ENCODE assay signal across 28 cellular contexts in genomic region chr2:46962751-46963150, GRCh38. TPM values are rescaled to one million over a fixed set of nuclear protein-coding genes. Genes with fewer than 3 reads are reported as not detected.
DNase-seq lines count a peak whose midpoint lies in the region; ATAC-seq and TF ChIP-seq lines count a peak whose summit lies in the region.
"Had no signal": no experiment of that assay in that cellular context is flagged by ENCODE, and none has a peak within 500 bp of the region (broad histone marks: within the 10 kb centered on the region; RNA-seq: fewer than 3 reads in every experiment).

No MANE protein-coding gene starts in this region.

- TF ChIP-seq CTCF in OCI-LY7 (conservative IDR thresholded peaks at IDR 0.05; ENCODE audit: low read length), result no peak

- H3K9me2 ChIP-seq in OCI-LY7 (ENCODE audit: insufficient read depth, low read length), result no peaks in the 10 kb centered on the region

- peaks cover 6% of the 10 kb centered on the region; the same call in 1 of the 2 replicates for H3K79me2 ChIP-seq in OCI-LY7 (ENCODE audit: insufficient read depth, low read depth, low read length)

- H3K36me3 Mint-ChIP-seq in activated naive CD4-positive, alpha-beta T cell treated with anti-CD3 and anti-CD28 coated beads for 36 hours (ENCODE audit: low read depth), result peaks cover 21% of the 10 kb centered on the region
- H3K36me3 Mint-ChIP-seq: natural killer cell treated with Interleukin-12 subunit alpha and Interleukin-12 subunit beta and Interleukin-15 and Interleukin-18, amount 100 ng/mL, for 72 hours had no signal

- peaks cover 31 to 92% (median 68%) of the 10 kb centered on the region in 10 experiments for H3K4me1 ChIP-seq in BLaER1 treated with 17β-estradiol and CSF1 and Interleukin-3, amounts not matched to agents 10 nM and 100 nM
- H3K4me1 ChIP-seq in OCI-LY7 (ENCODE audit: insufficient read depth, low read length, poor library complexity, severe bottlenecking), result peaks cover 10% of the 10 kb centered on the region
- H3K4me1 ChIP-seq in subcutaneous abdominal adipose tissue (ENCODE audit: control insufficient read depth in 5 of 5, insufficient read depth in 5 of 5, low read length in 5 of 5), result peaks cover 0 to 37% (median 12%) of the 10 kb centered on the region in 5 donors

- H3K9me3 ChIP-seq in BLaER1 treated with 17β-estradiol and CSF1 and Interleukin-3, amounts not matched to agents 10 nM and 100 nM (replicated peaks in 1 of 11), result peaks cover 0 to 21% (median 0%) of the 10 kb centered on the region in 11 experiments; a peak in 6 of 22 replicates
- H3K9me3 ChIP-seq in OCI-LY7 (ENCODE audit: low read length) (no peaks in the 10 kb centered on the region), subcutaneous abdominal adipose tissue (ENCODE audit: control insufficient read depth in 5 of 5, low read length in 5 of 5) (no peaks in the 10 kb centered on the region)
- H3K9me3 ChIP-seq: gastrocnemius medialis, lower lobe of right lung, suprapubic skin, vagina had no signal

- CTCF ChIA-PET in OCI-LY7 (lab: Charles Lee; ENCODE audit: unreplicated experiment), result interaction anchor here (0.6 to 1.0 kb wide), 2 partner anchors 18 to 21 kb away, joined by 3 to 4 read pairs; no protein-coding TSS in a partner anchor
- CTCF ChIA-PET in activated naive CD4-positive, alpha-beta T cell treated with anti-CD3 and anti-CD28 coated beads for 36 hours (lab: Charles Lee), result interaction anchor here (0.5 to 1.6 kb wide), 2 partner anchors 22 to 428 kb away, joined by 4 read pairs; no protein-coding TSS in a partner anchor

- POLR2A ChIA-PET in OCI-LY7 (lab: Charles Lee), result interaction anchor here (0.9 to 1.7 kb wide), 4 partner anchors 9 to 15 kb away, joined by 3 to 6 read pairs (median 4); no protein-coding TSS in a partner anchor

- H3K4me3 Mint-ChIP-seq in activated naive CD4-positive, alpha-beta T cell treated with anti-CD3 and anti-CD28 coated beads for 36 hours, result no peak overlapping the region
- H3K4me3 Mint-ChIP-seq: activated naive CD8-positive, alpha-beta T cell treated with anti-CD3 and anti-CD28 coated beads, Interleukin-2, amount 50 U/mL, for 24 hours; brain; natural killer cell treated with Interleukin-12 subunit alpha and Interleukin-12 subunit beta and Interleukin-15 and Interleukin-18, amount 100 ng/mL, for 72 hours; stimulated activated memory B cell treated with anti-CD40 and anti-IgM and Interleukin-4, amounts not matched to agents 10 μg/mL and 1 μg/mL and 100 μg/mL, for 72 hours had no signal

- no peak overlapping the region for H3K9ac ChIP-seq in BLaER1 treated with 17β-estradiol and CSF1 and Interleukin-3, amounts not matched to agents 10 nM and 100 nM
- no peak overlapping the region for H3K9ac ChIP-seq in subcutaneous abdominal adipose tissue (ENCODE audit: low read length in 5 of 5)

- DNase-seq in OCI-LY7 (ENCODE audit: low spot score) (no peak), caudate nucleus (lab: John Stamatoyannopoulos, UW) (no peak), SW 1271 (lab: John Stamatoyannopoulos, UW) (no peak), D341Med (ENCODE audit: low spot score) (no peak)
- no peak for DNase-seq in activated naive CD4-positive, alpha-beta T cell treated with anti-CD3 and anti-CD28 coated beads for 36 hours
- DNase-seq: activated CD4-positive, alpha-beta T cell treated with anti-CD3 and anti-CD28 coated beads, Interleukin-2, amount 50 U/mL, for 48 hours; activated gamma-delta T cell treated with Interleukin-2 at 50 U/mL for 16 hours; activated naive CD8-positive, alpha-beta T cell treated with anti-CD3 and anti-CD28 coated beads, Interleukin-2, amount 50 U/mL, for 24 hours; activated T-cell treated with anti-CD3 and anti-CD28 coated beads, Interleukin-2, amount 50 U/mL, for 48 hours; C1 segment of cervical spinal cord; gastrocnemius medialis; HCEC 1CT; lower lobe of right lung; NCI-H1048; NCI-H2107; OCI-M1; T-helper 2 cell had no signal

- no peak overlapping the region for H3K4me3 ChIP-seq in BLaER1 treated with 17β-estradiol and CSF1 and Interleukin-3, amounts not matched to agents 10 nM and 100 nM
- H3K4me3 ChIP-seq in OCI-LY7 (ENCODE audit: low read depth, low read length, poor library complexity, severe bottlenecking), result no peak overlapping the region
- no peak overlapping the region for H3K4me3 ChIP-seq in subcutaneous abdominal adipose tissue (ENCODE audit: low read depth in 1 of 5, low read length in 5 of 5)
- H3K4me3 ChIP-seq: gastrocnemius medialis, lower lobe of right lung, suprapubic skin, vagina had no signal

- H3K27me3 Mint-ChIP-seq in activated naive CD4-positive, alpha-beta T cell treated with anti-CD3 and anti-CD28 coated beads for 36 hours (ENCODE audit: low read depth), result no peaks in the 10 kb centered on the region
- H3K27me3 Mint-ChIP-seq: activated naive CD8-positive, alpha-beta T cell treated with anti-CD3 and anti-CD28 coated beads, Interleukin-2, amount 50 U/mL, for 24 hours; brain; natural killer cell treated with Interleukin-12 subunit alpha and Interleukin-12 subunit beta and Interleukin-15 and Interleukin-18, amount 100 ng/mL, for 72 hours; stimulated activated memory B cell treated with anti-CD40 and anti-IgM and Interleukin-4, amounts not matched to agents 10 μg/mL and 1 μg/mL and 100 μg/mL, for 72 hours had no signal

- no peak for ATAC-seq in HG03342 (IDR thresholded peaks at IDR 0.05; ENCODE audit: unreplicated experiment)
- ATAC-seq: activated CD4-positive, CD25-positive, alpha-beta regulatory T cell treated with anti-CD3 and anti-CD28 coated beads, Interleukin-2, amount 50 U/mL, for 24 hours; activated naive CD8-positive, alpha-beta T cell treated with anti-CD3 and anti-CD28 coated beads, Interleukin-2, amount 50 U/mL, for 24 hours; gastrocnemius medialis; lower lobe of right lung; natural killer cell treated with Interleukin-12 subunit alpha and Interleukin-12 subunit beta and Interleukin-15 and Interleukin-18, amount 100 ng/mL, for 72 hours; Right ventricle myocardium inferior; SK-N-SH treated with all-trans-retinoic acid at 6 μM for 48 hours; stimulated activated memory B cell treated with anti-CD40 and anti-IgM and Interleukin-4, amounts not matched to agents 10 μg/mL and 1 μg/mL and 100 μg/mL, for 72 hours had no signal

- H3K9me3 Mint-ChIP-seq in activated naive CD4-positive, alpha-beta T cell treated with anti-CD3 and anti-CD28 coated beads for 36 hours, result no peaks in the 10 kb centered on the region
- H3K9me3 Mint-ChIP-seq: activated naive CD8-positive, alpha-beta T cell treated with anti-CD3 and anti-CD28 coated beads, Interleukin-2, amount 50 U/mL, for 24 hours; brain; natural killer cell treated with Interleukin-12 subunit alpha and Interleukin-12 subunit beta and Interleukin-15 and Interleukin-18, amount 100 ng/mL, for 72 hours; stimulated activated memory B cell treated with anti-CD40 and anti-IgM and Interleukin-4, amounts not matched to agents 10 μg/mL and 1 μg/mL and 100 μg/mL, for 72 hours had no signal

- no peaks in the 10 kb centered on the region for H3K27me3 ChIP-seq in BLaER1 treated with 17β-estradiol and CSF1 and Interleukin-3, amounts not matched to agents 10 nM and 100 nM
- H3K27me3 ChIP-seq in subcutaneous abdominal adipose tissue (ENCODE audit: control insufficient read depth in 5 of 5, insufficient read depth in 4 of 5, low read length in 5 of 5), result no peaks in the 10 kb centered on the region
- H3K27me3 ChIP-seq: gastrocnemius medialis, suprapubic skin, vagina had no signal

- peaks cover 71 to 97% (median 87%) of the 10 kb centered on the region in 11 experiments for H3K36me3 ChIP-seq in BLaER1 treated with 17β-estradiol and CSF1 and Interleukin-3, amounts not matched to agents 10 nM and 100 nM
- H3K36me3 ChIP-seq in OCI-LY7 (ENCODE audit: insufficient read depth, low read length) (peaks cover 83% of the 10 kb centered on the region), subcutaneous abdominal adipose tissue (ENCODE audit: control insufficient read depth in 5 of 5, insufficient read depth in 5 of 5, low read length in 5 of 5) (peaks cover 0 to 49% (median 40%) of the 10 kb centered on the region in 5 donors)

- no TSS peak for BruUV-seq in OCI-LY7 (replicated peaks; lab: Mats Ljungman, UMichigan)

- no peak overlapping the region for H3K27ac Mint-ChIP-seq in activated naive CD4-positive, alpha-beta T cell treated with anti-CD3 and anti-CD28 coated beads for 36 hours
- H3K27ac Mint-ChIP-seq: activated naive CD8-positive, alpha-beta T cell treated with anti-CD3 and anti-CD28 coated beads, Interleukin-2, amount 50 U/mL, for 24 hours; brain had no signal

- H3K4me2 ChIP-seq in BLaER1 treated with 17β-estradiol and CSF1 and Interleukin-3, amounts not matched to agents 10 nM and 100 nM, result peak overlapping the region in 8 of 11 experiments; percentile 3 to 46 (median 29); a peak in 13 of 22 replicates
- no peak overlapping the region for H3K4me2 ChIP-seq in OCI-LY7 (ENCODE audit: low read length)

- H3K4me1 Mint-ChIP-seq in activated naive CD4-positive, alpha-beta T cell treated with anti-CD3 and anti-CD28 coated beads for 36 hours (ENCODE audit: low read depth), result peaks cover 15% of the 10 kb centered on the region

- H4K20me1 ChIP-seq in BLaER1 treated with 17β-estradiol and CSF1 and Interleukin-3, amounts not matched to agents 10 nM and 100 nM, result peaks cover 0 to 92% (median 16%) of the 10 kb centered on the region in 11 experiments; a peak in 8 of 22 replicates
- 0 out of 2 replicates have a peak, but pooled peaks cover 3% of the 10 kb centered on the region for H4K20me1 ChIP-seq in OCI-LY7 (ENCODE audit: insufficient read depth, low read length)

- no peak overlapping the region for H2AFZ ChIP-seq in OCI-LY7 (ENCODE audit: low read length)

- H3K27ac ChIP-seq in BLaER1 treated with 17β-estradiol and CSF1 and Interleukin-3, amounts not matched to agents 10 nM and 100 nM, result peak overlapping the region in 9 of 11 experiments; percentile 2 to 79 (median 43); a peak in 11 of 22 replicates
- H3K27ac ChIP-seq in OCI-LY7 (ENCODE audit: low read depth, low read length, poor library complexity, severe bottlenecking) (peak overlapping the region; percentile 1), caudate nucleus (ENCODE audit: low read depth, low read length) (peak overlapping the region; percentile 36), subcutaneous abdominal adipose tissue (ENCODE audit: low read depth, low read length) (peak overlapping the region; percentile 63)
- H3K27ac ChIP-seq: gastrocnemius medialis, lower lobe of right lung, suprapubic skin had no signal

- intact Hi-C loops in OCI-LY7 (cut with micrococcal nuclease; ENCODE audit: unreplicated experiment), result no loop called here
- intact Hi-C loops in activated naive CD4-positive, alpha-beta T cell treated with anti-CD3 and anti-CD28 coated beads for 36 hours (cut with micrococcal nuclease), result no loop called here

RNA-seq across cellular contexts. Expression of gene TTC7A, which starts 21.7 kb away (rescaled TPM):
- 51.9 and 64.1 TPM in 2 replicates for total RNA-seq in OCI-LY7 (2014; rRNA removed; shearing (Covaris generic))
- 75.1 and 76.2 TPM in 2 replicates for total RNA-seq in OCI-LY7 (2022)
- total RNA-seq in activated naive CD4-positive, alpha-beta T cell treated with anti-CD3 and anti-CD28 coated beads for 36 hours, result 10 to 100 TPM; 53.1 to 56.7 TPM

RNA-seq across cellular contexts. Expression of gene MCFD2, which starts 47.1 kb away (rescaled TPM):
- total RNA-seq in OCI-LY7 (2014; rRNA removed; shearing (Covaris generic)), result 55.7 and 64.2 TPM in 2 replicates
- total RNA-seq in OCI-LY7 (2022), result 72.5 and 75.2 TPM in 2 replicates
- total RNA-seq in activated naive CD4-positive, alpha-beta T cell treated with anti-CD3 and anti-CD28 coated beads for 36 hours, result 10 to 100 TPM; 30.1 to 30.2 TPM

Comparison
In these comparisons a context has a peak if more than half of its experiments do, and no peak if none do; other contexts are left out.
1. H3K27ac ChIP-seq: peak in every context shown above with its lines; median percentile 63 in subcutaneous abdominal adipose tissue; 43 in BLaER1 treated with 17β-estradiol and CSF1 and Interleukin-3, amounts not matched to agents 10 nM and 100 nM; 36 in caudate nucleus; 1 in OCI-LY7.